ENCODE assay signal across 23 cellular contexts in the genomic region with DNA sequence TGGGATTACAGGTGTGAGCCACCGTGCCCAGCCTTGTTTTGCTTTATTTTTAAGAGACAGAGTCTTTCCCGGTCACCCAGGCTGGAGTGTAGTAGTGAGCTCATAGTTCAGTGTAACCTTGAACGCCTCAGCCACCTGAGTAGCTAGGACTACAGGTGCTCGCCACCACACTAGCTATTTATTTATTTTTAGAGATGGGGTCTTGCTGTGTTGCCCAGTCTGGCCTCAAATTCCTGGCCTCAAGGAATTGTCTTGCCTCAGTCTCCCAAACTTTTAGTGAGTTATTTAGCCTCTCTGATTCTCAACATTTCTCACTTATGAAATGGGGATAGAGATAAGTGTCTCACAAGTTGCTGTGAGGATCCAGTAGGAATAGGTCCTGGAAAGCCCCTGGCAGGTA. TPM values are rescaled to one million over a fixed set of nuclear protein-coding genes. Genes with fewer than 3 reads are reported as not detected.
A peak's percentile ranks its signal among the peaks of the same experiment; 100 is the strongest.
DNase-seq lines count a peak whose midpoint lies in the region; ATAC-seq, FAIRE-seq and TF ChIP-seq lines count a peak whose summit lies in the region.
"Had no signal": no experiment of that assay in that cellular context is flagged by ENCODE, and none has a peak within 500 bp of the region (broad histone marks: within the 10 kb centered on the region; RNA-seq: fewer than 3 reads in every experiment).

No MANE protein-coding gene starts in this region.

- BruUV-seq in HepG2 (replicated peaks; lab: Mats Ljungman, UMichigan) (no TSS peak), K562 (replicated peaks; lab: Mats Ljungman, UMichigan) (no TSS peak)

- H3K4me3 ChIP-seq in HepG2 (replicated peaks in 1 of 3; ENCODE audit: insufficient read depth in 1 of 3, low read depth in 2 of 3, low read length in 3 of 3) (no peak overlapping the region), right lobe of liver (no peak overlapping the region), K562 (no peak overlapping the region), trophoblast cell (ENCODE audit: low read depth, low read length) (no peak overlapping the region)
- H3K4me3 ChIP-seq: A549; BLaER1 treated with 17β-estradiol and CSF1 and Interleukin-3, amounts not matched to agents 10 nM and 100 nM had no signal

- H3K4me1 Mint-ChIP-seq in stimulated activated effector memory CD8-positive, alpha-beta T cell treated with anti-CD3 and anti-CD28 coated beads, Interleukin-12 subunit alpha, Interleukin-12 subunit beta, amount 100 ng/mL, for 72 hours = no peaks in the 10 kb centered on the region
- H3K4me1 Mint-ChIP-seq: B cell had no signal

- H3K9me3 ChIP-seq in HepG2 (ENCODE audit: low read length) = no peaks in the 10 kb centered on the region
- no peaks in the 10 kb centered on the region for H3K9me3 ChIP-seq in right lobe of liver
- H3K9me3 ChIP-seq in K562 (replicated peaks; ENCODE audit: control insufficient read depth, insufficient read depth, low read depth, low read length) = no peaks in the 10 kb centered on the region
- no peaks in the 10 kb centered on the region for H3K9me3 ChIP-seq in trophoblast cell (ENCODE audit: insufficient read depth, low read depth, low read length)
- H3K9me3 ChIP-seq: A549; BLaER1 treated with 17β-estradiol and CSF1 and Interleukin-3, amounts not matched to agents 10 nM and 100 nM; Caco-2 had no signal

- no peak for FAIRE-seq in HepG2 (lab: Jason Lieb, UNC)
- no peak for FAIRE-seq in K562 (lab: Jason Lieb, UNC)
- FAIRE-seq: A549, D721Med, G401.6, GM12891, GM19239 had no signal

- H3K14ac ChIP-seq in trophoblast cell (ENCODE audit: low read length) = no peak overlapping the region

- no peak for TF ChIP-seq EP300 in HepG2 (IDR thresholded peaks at IDR 0.05; ENCODE audit: low read depth in 2 of 2, low read length in 2 of 2)
- TF ChIP-seq EP300 in HepG2 (CRISPR knock-in tag; IDR thresholded peaks at IDR 0.05; ENCODE audit: borderline replicate concordance) = no peak
- no peak for TF ChIP-seq EP300 in K562 (IDR thresholded peaks at IDR 0.05; ENCODE audit: low read length)

- H4K20me1 ChIP-seq in HepG2 (ENCODE audit: insufficient read depth, low read length) (no peaks in the 10 kb centered on the region), K562 (replicated peaks; ENCODE audit: control insufficient read depth, insufficient read depth, low read length) (no peaks in the 10 kb centered on the region)
- H4K20me1 ChIP-seq: BLaER1 treated with 17β-estradiol and CSF1 and Interleukin-3, amounts not matched to agents 10 nM and 100 nM had no signal

- H2AFZ ChIP-seq in HepG2 (ENCODE audit: low read length) (no peak overlapping the region), K562 (ENCODE audit: low read depth, low read length) (no peak overlapping the region), trophoblast cell (ENCODE audit: insufficient read depth, low read length, poor library complexity) (no peak overlapping the region)

- in situ Hi-C loops in HepG2 (cut with HindIII; ENCODE audit: extremely low pct_ligation_motif_present, low pct_unique_long_range_greater_than_20kb) = no loop called here
- in situ Hi-C loops in K562 (cut with MboI) = no loop called here

- no peak overlapping the region for H3K9ac ChIP-seq in HepG2 (ENCODE audit: insufficient read depth, low read depth, low read length)
- no peak overlapping the region for H3K9ac ChIP-seq in K562 (ENCODE audit: insufficient read depth in 1 of 2, low read depth in 2 of 2, low read length in 2 of 2)
- H3K9ac ChIP-seq in trophoblast cell (ENCODE audit: low read length) = no peak overlapping the region
- H3K9ac ChIP-seq: BLaER1 treated with 17β-estradiol and CSF1 and Interleukin-3, amounts not matched to agents 10 nM and 100 nM had no signal

- H3K4me3 Mint-ChIP-seq in stimulated activated effector memory CD8-positive, alpha-beta T cell treated with anti-CD3 and anti-CD28 coated beads, Interleukin-12 subunit alpha, Interleukin-12 subunit beta, amount 100 ng/mL, for 72 hours = no peak overlapping the region
- H3K4me3 Mint-ChIP-seq: B cell; CD4-positive, alpha-beta T cell; CD8-positive, alpha-beta T cell had no signal

- TF ChIP-seq CTCF in HepG2 (CRISPR knock-in tag; IDR thresholded peaks at IDR 0.05) (no peak), right lobe of liver (IDR thresholded peaks at IDR 0.05) (no peak), K562 (IDR thresholded peaks at IDR 0.05 in 2 of 3, conservative IDR thresholded peaks at IDR 0.05 in 1 of 3; ENCODE audit: insufficient read depth in 2 of 3, low read depth in 1 of 3, low read length in 3 of 3) (no peak)

- no peaks in the 10 kb centered on the region for H3K4me1 ChIP-seq in HepG2 (ENCODE audit: insufficient read depth, low read length)
- H3K4me1 ChIP-seq in right lobe of liver = no peaks in the 10 kb centered on the region
- 0 out of 5 replicates have a peak, but pooled peaks cover 0 to 2% of the 10 kb centered on the region in 2 experiments for H3K4me1 ChIP-seq in K562 (replicated peaks in 1 of 2; ENCODE audit: control insufficient read depth in 2 of 2, insufficient read depth in 2 of 2, low read length in 2 of 2)
- H3K4me1 ChIP-seq in trophoblast cell (ENCODE audit: control insufficient read depth in 1 of 2, insufficient read depth in 2 of 2, low read length in 2 of 2) = peaks cover 0 to 3% of the 10 kb centered on the region in 2 experiments

- H2AK5ac ChIP-seq in trophoblast cell (ENCODE audit: low read length) = no peak overlapping the region

- H3K79me1 ChIP-seq in trophoblast cell (ENCODE audit: low read length) = peaks cover 3% of the 10 kb centered on the region

- H3K9me1 ChIP-seq in K562 (ENCODE audit: control insufficient read depth, insufficient read depth, low read length) = no peaks in the 10 kb centered on the region

- H3K79me2 ChIP-seq in HepG2 (ENCODE audit: insufficient read depth, low read length) (no peaks in the 10 kb centered on the region), K562 (ENCODE audit: control insufficient read depth, insufficient read depth, low read length) (no peaks in the 10 kb centered on the region), trophoblast cell (ENCODE audit: control insufficient read depth, insufficient read depth, low read length, poor library complexity) (no peaks in the 10 kb centered on the region)

- CTCF ChIA-PET in HepG2 (lab: Yijun Ruan, JAX; ENCODE audit: low intra/inter-chr PET ratio, low total read pairs) (no interaction called here), K562 (lab: Yijun Ruan, JAX; ENCODE audit: low intra/inter-chr PET ratio) (no interaction called here)

- peak overlapping the region; percentile 20 for H2BK12ac ChIP-seq in trophoblast cell (ENCODE audit: low read length)

- H3K36me3 ChIP-seq in HepG2 (replicated peaks in 1 of 2; ENCODE audit: control insufficient read depth in 1 of 2, insufficient read depth in 2 of 2, low read length in 2 of 2) = no peaks in the 10 kb centered on the region
- no peaks in the 10 kb centered on the region for H3K36me3 ChIP-seq in right lobe of liver
- H3K36me3 ChIP-seq in K562 (ENCODE audit: control insufficient read depth, insufficient read depth, low read length) = no peaks in the 10 kb centered on the region
- H3K36me3 ChIP-seq in trophoblast cell (ENCODE audit: control insufficient read depth in 1 of 2, insufficient read depth in 2 of 2, low read length in 2 of 2) = no peaks in the 10 kb centered on the region
- H3K36me3 ChIP-seq: BLaER1 treated with 17β-estradiol and CSF1 and Interleukin-3, amounts not matched to agents 10 nM and 100 nM had no signal

- ATAC-seq in HepG2 (no peak), right lobe of liver (no peak), K562 (no peak)
- no peak for ATAC-seq in stimulated activated effector memory CD8-positive, alpha-beta T cell treated with anti-CD3 and anti-CD28 coated beads, Interleukin-12 subunit alpha, Interleukin-12 subunit beta, amount 100 ng/mL, for 72 hours
- ATAC-seq: A549; CD8-positive, alpha-beta T cell had no signal

- no peak overlapping the region for H3K23ac ChIP-seq in trophoblast cell (ENCODE audit: low read length)

- DNase-seq in HepG2 (ENCODE audit: low spot score) (no peak), right lobe of liver (no peak), K562 (ENCODE audit: extremely low read depth in 1 of 4, low spot score in 3 of 4) (no peak), trophoblast cell (no peak), cerebellar cortex (ENCODE audit: low spot score) (no peak), ecto neural progenitor cell (ENCODE audit: low spot score) (no peak)
- no peak for DNase-seq in stimulated activated effector memory CD8-positive, alpha-beta T cell treated with anti-CD3 and anti-CD28 coated beads, Interleukin-12 subunit alpha, Interleukin-12 subunit beta, amount 100 ng/mL, for 72 hours (ENCODE audit: low spot score in 2 of 2)
- DNase-seq: AML-193; Caco-2; Calu3; CD4-positive, alpha-beta T cell; CD8-positive, alpha-beta T cell; DMS79 treated with DMSO at 0.1 percent for 48 hours; GF-D8 had no signal

- TF ChIP-seq RAD21 in HepG2 (CRISPR knock-in tag; IDR thresholded peaks at IDR 0.05) (no peak), K562 (CRISPR knock-in tag; conservative IDR thresholded peaks at IDR 0.05 in 1 of 2, IDR thresholded peaks at IDR 0.05 in 1 of 2) (no peak)

- POLR2A ChIA-PET in HepG2 (lab: Yijun Ruan, JAX) (no interaction called here), K562 (lab: Yijun Ruan, JAX) (interaction anchor here (0.6 to 1.9 kb wide), 5 partner anchors 9 to 53 kb away, joined by 3 to 5 read pairs (median 3); a partner anchor contains a TSS)

- H3K18ac ChIP-seq in trophoblast cell (ENCODE audit: low read length) = no peak overlapping the region

- no peak overlapping the region for H3K27ac Mint-ChIP-seq in stimulated activated effector memory CD8-positive, alpha-beta T cell treated with anti-CD3 and anti-CD28 coated beads, Interleukin-12 subunit alpha, Interleukin-12 subunit beta, amount 100 ng/mL, for 72 hours
- H3K27ac Mint-ChIP-seq: B cell; CD4-positive, alpha-beta T cell; CD8-positive, alpha-beta T cell had no signal

- no peak overlapping the region for H4K8ac ChIP-seq in trophoblast cell (ENCODE audit: low read depth, low read length)

- no peak for TF ChIP-seq POLR2A in HepG2 (IDR thresholded peaks at IDR 0.05; ENCODE audit: insufficient read depth in 1 of 2, low read depth in 2 of 2, low read length in 2 of 2)
- no peak for TF ChIP-seq POLR2A in right lobe of liver (IDR thresholded peaks at IDR 0.05)
- TF ChIP-seq POLR2A in K562 (conservative IDR thresholded peaks at IDR 0.05) = no peak

- H3K9me3 Mint-ChIP-seq in stimulated activated effector memory CD8-positive, alpha-beta T cell treated with anti-CD3 and anti-CD28 coated beads, Interleukin-12 subunit alpha, Interleukin-12 subunit beta, amount 100 ng/mL, for 72 hours = no peaks in the 10 kb centered on the region
- H3K9me3 Mint-ChIP-seq: CD4-positive, alpha-beta T cell; CD8-positive, alpha-beta T cell had no signal

- H3K4me2 ChIP-seq in HepG2 (ENCODE audit: low read depth, low read length) = no peak overlapping the region
- H3K4me2 ChIP-seq in K562 (ENCODE audit: insufficient read depth, low read length) = no peak overlapping the region
- no peak overlapping the region for H3K4me2 ChIP-seq in trophoblast cell (ENCODE audit: low read length)
- H3K4me2 ChIP-seq: A549 had no signal

- intact Hi-C loops in HepG2 (cut with micrococcal nuclease; ENCODE audit: unreplicated experiment) = no loop called here
- intact Hi-C loops in right lobe of liver (cut with DNase I) = no loop called here
- intact Hi-C loops in K562 (cut with micrococcal nuclease) = no loop called here

- H3K36me3 Mint-ChIP-seq in stimulated activated effector memory CD8-positive, alpha-beta T cell treated with anti-CD3 and anti-CD28 coated beads, Interleukin-12 subunit alpha, Interleukin-12 subunit beta, amount 100 ng/mL, for 72 hours = no peaks in the 10 kb centered on the region
- H3K36me3 Mint-ChIP-seq: CD8-positive, alpha-beta T cell had no signal

- no peak overlapping the region for H3K4ac ChIP-seq in trophoblast cell (ENCODE audit: low read depth, low read length)

- H2BK5ac ChIP-seq in trophoblast cell (ENCODE audit: low read depth, low read length, poor library complexity) = no peak overlapping the region

- H3K27ac ChIP-seq in HepG2 (ENCODE audit: extremely low read length, insufficient read depth, low read length) (no peak overlapping the region), right lobe of liver (no peak overlapping the region), K562 (ENCODE audit: extremely low read depth, low read depth, low read length) (no peak overlapping the region), trophoblast cell (ENCODE audit: low read depth, low read length) (no peak overlapping the region)
- H3K27ac ChIP-seq: 22Rv1, C4-2B had no signal

- no peak overlapping the region for H2BK120ac ChIP-seq in trophoblast cell (ENCODE audit: insufficient read depth, low read length, poor library complexity)

- no peak overlapping the region for H4K12ac ChIP-seq in trophoblast cell (ENCODE audit: low read depth, low read length)

- 8% methylated on average over 4 of the region's 4 CpGs for WGBS in HepG2 (ENCODE audit: low lambda C conversion rate)
- WGBS in right lobe of liver (ENCODE audit: insufficient coverage, low coverage, low lambda C conversion rate, missing lambda C conversion rate) = 38% methylated on average over 4 of the region's 4 CpGs
- WGBS in K562 (ENCODE audit: insufficient coverage, low coverage, missing lambda C conversion rate) = 2% methylated on average over 4 of the region's 4 CpGs
- no CpG with 5 or more reads among the region's 4 CpGs for WGBS in trophoblast cell (ENCODE audit: extremely low coverage, insufficient coverage, insufficient read length)

- H3K27me3 ChIP-seq in HepG2 (ENCODE audit: control insufficient read depth in 1 of 2, insufficient read depth in 2 of 2, low read length in 2 of 2) = peaks cover 0 to 15% of the 10 kb centered on the region in 2 experiments; a peak in 1 of 5 replicates
- H3K27me3 ChIP-seq in right lobe of liver = no peaks in the 10 kb centered on the region
- H3K27me3 ChIP-seq in K562 (ENCODE audit: control insufficient read depth in 2 of 2, insufficient read depth in 2 of 2, low read length in 2 of 2) = peaks cover 20 to 21% of the 10 kb centered on the region in 2 experiments
- H3K27me3 ChIP-seq in trophoblast cell (ENCODE audit: insufficient read depth, low read length) = no peaks in the 10 kb centered on the region
- H3K27me3 ChIP-seq: BLaER1 treated with 17β-estradiol and CSF1 and Interleukin-3, amounts not matched to agents 10 nM and 100 nM had no signal

- H4K91ac ChIP-seq in trophoblast cell (ENCODE audit: low read depth, low read length) = no peak overlapping the region

RNA-seq across cellular contexts. Expression of a gene that starts 21.7 kb away (rescaled TPM):
- total RNA-seq in HepG2 (2016; rRNA removed; fragmentation: Illumina TruSeq; extraction: Trizol) (0.13 TPM in 1 of 2 replicates, not detected in the other), right lobe of liver (under 1 TPM; 0.11 to 0.64 (median 0.28) TPM), K562 (2014; rRNA removed) (1.1 and 1.2 TPM in 2 replicates), K562 (2014; rRNA removed; fragmentation: Illumina TruSeq; extraction: Trizol) (0.10 and 0.11 TPM in 2 replicates), K562 (2015; rRNA removed; fragmentation: Illumina TruSeq; extraction: Trizol) (0.68 and 1.1 TPM in 2 replicates), K562 (2021) (3.5 and 3.7 TPM in 2 replicates)
- not detected in 2 replicates for total RNA-seq in HepG2 (2016; cell fraction: cytosol; rRNA removed; fragmentation: Illumina TruSeq; extraction: Trizol; ENCODE audit: low read depth)
- total RNA-seq in HepG2 (2016; cell fraction: insoluble cytoplasmic fraction; rRNA removed; fragmentation: Illumina TruSeq; extraction: Trizol) = 0.06 TPM in 1 of 2 replicates, not detected in the other
- total RNA-seq in HepG2 (2016; cell fraction: membrane; rRNA removed; fragmentation: Illumina TruSeq; extraction: Trizol) = 0.06 TPM in 1 of 2 replicates, not detected in the other
- not detected in 2 replicates for total RNA-seq in HepG2 (2016; cell fraction: nucleus; rRNA removed; fragmentation: Illumina TruSeq; extraction: Trizol)
- polyA plus RNA-seq in HepG2 (2011; rRNA removed) (0.07 and 0.10 TPM in 2 replicates), K562 (2011; rRNA removed) (1.8 and 3.1 TPM in 2 replicates), K562 (2014; fragmentation: Illumina TruSeq; extraction: Trizol) (0.31 and 1.5 TPM in 2 replicates), K562 (2014; fragmentation: Nextera tagmentation; extraction: Ambion mirVana) (under 1 TPM in 1 of 2 experiments, not detected in 1; 0.03 TPM), K562 (2014; rRNA removed) (2.1 and 4.5 TPM in 2 replicates)
- 0.08 and 0.12 TPM in 2 replicates for polyA plus RNA-seq in HepG2 (2011; cell fraction: cytosol; rRNA removed)
- 0.06 TPM in 1 of 2 replicates, not detected in the other for polyA plus RNA-seq in HepG2 (2011; cell fraction: nucleus; rRNA removed)
- polyA plus RNA-seq in HepG2 (2012) = not detected in 2 replicates
- not detected in 2 replicates for polyA plus RNA-seq in HepG2 (2016; cell fraction: cytosol; fragmentation: Illumina TruSeq; extraction: Trizol; ENCODE audit: low read depth)
- polyA plus RNA-seq in HepG2 (2016; cell fraction: insoluble cytoplasmic fraction; fragmentation: Illumina TruSeq; extraction: Trizol; ENCODE audit: low read depth) = not detected in 2 replicates
- polyA plus RNA-seq in HepG2 (2016; cell fraction: membrane; fragmentation: Illumina TruSeq; extraction: Trizol; ENCODE audit: low read depth) = not detected in 2 replicates
- not detected in 2 replicates for polyA plus RNA-seq in HepG2 (2016; cell fraction: nucleus; fragmentation: Illumina TruSeq; extraction: Trizol; ENCODE audit: insufficient read depth, low read depth)
- polyA minus RNA-seq in HepG2 (2011; rRNA and poly(A)+ RNA removed; ENCODE audit: low replicate concordance) = 0.26 and 17.3 TPM in 2 replicates
- 0.35 TPM in 1 of 2 replicates, not detected in the other for polyA minus RNA-seq in HepG2 (2011; cell fraction: cytosol; rRNA and poly(A)+ RNA removed)
- not detected in 2 replicates for polyA minus RNA-seq in HepG2 (2011; cell fraction: nucleus; rRNA and poly(A)+ RNA removed)
- 1.3 and 4.1 TPM in 2 replicates for total RNA-seq in K562 (2011; cell fraction: chromatin; rRNA removed; ENCODE audit: low replicate concordance)
- 7.2 and 8.2 TPM in 2 replicates for total RNA-seq in K562 (2011; cell fraction: nucleolus; rRNA removed)
- 2.8 and 3.5 TPM in 2 replicates for total RNA-seq in K562 (2011; cell fraction: nucleoplasm; rRNA removed)
- polyA plus RNA-seq in K562 (2011; cell fraction: cytosol; rRNA removed) = 6.1 and 11.5 TPM in 2 replicates
- 4.8 and 5.5 TPM in 2 replicates for polyA plus RNA-seq in K562 (2011; cell fraction: nucleus; rRNA removed)
- 2.8 and 5.2 TPM in 2 replicates for polyA plus RNA-seq in K562 (2012)
- 1.1 and 2.1 TPM in 2 replicates for polyA minus RNA-seq in K562 (2011; rRNA and poly(A)+ RNA removed)
- 4.9 and 6.1 TPM in 2 replicates for polyA minus RNA-seq in K562 (2011; cell fraction: cytosol; rRNA and poly(A)+ RNA removed)
- 2.3 and 3.8 TPM in 2 replicates for polyA minus RNA-seq in K562 (2011; cell fraction: nucleus; rRNA and poly(A)+ RNA removed)
- polyA plus RNA-seq in trophoblast cell (2013) = 24.1 and 24.3 TPM in 2 replicates
- total RNA-seq: CD4-positive, alpha-beta T cell; CD8-positive, alpha-beta T cell had no signal
